Comparison of ENCODE assay signal across 1 cellular context in the genomic region with DNA sequence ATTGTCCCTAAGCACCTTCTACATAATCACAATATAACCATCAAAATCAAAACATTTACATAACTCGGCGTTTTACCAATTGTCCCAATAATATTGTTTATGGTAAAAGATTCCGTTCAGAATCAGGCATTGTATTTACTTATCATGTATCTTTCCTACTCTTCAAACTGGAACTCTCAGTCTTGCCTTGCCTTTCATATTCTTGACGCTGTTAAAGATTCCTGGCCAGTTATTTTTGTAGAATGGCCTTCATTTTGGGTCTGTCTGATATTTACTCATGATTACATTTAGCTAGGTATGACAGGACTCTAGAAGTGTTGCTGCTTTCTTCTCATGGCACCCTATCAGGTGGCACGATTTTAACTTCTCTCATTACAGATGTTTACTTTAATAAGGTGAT.
TF ChIP-seq lines count a peak whose summit lies in the region.

No MANE protein-coding gene starts in this region.

TF ChIP-seq in IMR-90, 13 proteins besides CTCF, POLR2A, EP300 and RAD21 (continued from another document):
- TF ChIP-seq RFX5 (IDR thresholded peaks at IDR 0.05; ENCODE audit: low read depth, low read length) = no peak
- TF ChIP-seq FOS (IDR thresholded peaks at IDR 0.05; ENCODE audit: low read depth, low read length) = no peak
- TF ChIP-seq MAFK (IDR thresholded peaks at IDR 0.05; ENCODE audit: low read depth, low read length) = no peak
- TF ChIP-seq BHLHE40 (IDR thresholded peaks at IDR 0.05; ENCODE audit: low read depth, low read length) = no peak
- no peak for TF ChIP-seq CHD1 (IDR thresholded peaks at IDR 0.05; ENCODE audit: low read depth, low read length)
- TF ChIP-seq SMC3 (IDR thresholded peaks at IDR 0.05; ENCODE audit: low read depth, low read length) = no peak
- TF ChIP-seq, protein P1, sequence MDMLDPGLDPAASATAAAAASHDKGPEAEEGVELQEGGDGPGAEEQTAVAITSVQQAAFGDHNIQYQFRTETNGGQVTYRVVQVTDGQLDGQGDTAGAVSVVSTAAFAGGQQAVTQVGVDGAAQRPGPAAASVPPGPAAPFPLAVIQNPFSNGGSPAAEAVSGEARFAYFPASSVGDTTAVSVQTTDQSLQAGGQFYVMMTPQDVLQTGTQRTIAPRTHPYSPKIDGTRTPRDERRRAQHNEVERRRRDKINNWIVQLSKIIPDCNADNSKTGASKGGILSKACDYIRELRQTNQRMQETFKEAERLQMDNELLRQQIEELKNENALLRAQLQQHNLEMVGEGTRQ (IDR thresholded peaks at IDR 0.05; ENCODE audit: low read depth, low read length) = no peak
- TF ChIP-seq, protein P2, sequence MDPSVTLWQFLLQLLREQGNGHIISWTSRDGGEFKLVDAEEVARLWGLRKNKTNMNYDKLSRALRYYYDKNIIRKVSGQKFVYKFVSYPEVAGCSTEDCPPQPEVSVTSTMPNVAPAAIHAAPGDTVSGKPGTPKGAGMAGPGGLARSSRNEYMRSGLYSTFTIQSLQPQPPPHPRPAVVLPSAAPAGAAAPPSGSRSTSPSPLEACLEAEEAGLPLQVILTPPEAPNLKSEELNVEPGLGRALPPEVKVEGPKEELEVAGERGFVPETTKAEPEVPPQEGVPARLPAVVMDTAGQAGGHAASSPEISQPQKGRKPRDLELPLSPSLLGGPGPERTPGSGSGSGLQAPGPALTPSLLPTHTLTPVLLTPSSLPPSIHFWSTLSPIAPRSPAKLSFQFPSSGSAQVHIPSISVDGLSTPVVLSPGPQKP (IDR thresholded peaks at IDR 0.05; ENCODE audit: borderline replicate concordance, low read depth, low read length) = no peak
- no peak for TF ChIP-seq CEBPB (IDR thresholded peaks at IDR 0.05; ENCODE audit: low read depth, low read length)
- TF ChIP-seq MAZ (IDR thresholded peaks at IDR 0.05; ENCODE audit: borderline replicate concordance, low read depth, low read length) = no peak
- no peak for TF ChIP-seq NFE2L2 (IDR thresholded peaks at IDR 0.05; ENCODE audit: low read depth, low read length)
- TF ChIP-seq RCOR1 (IDR thresholded peaks at IDR 0.05; ENCODE audit: insufficient replicate concordance, low read length) = no peak
TF ChIP-seq in IMR-90: peak in this region for 0.
